Comparison of ENCODE assay signal across 7 cellular contexts in the genomic region with DNA sequence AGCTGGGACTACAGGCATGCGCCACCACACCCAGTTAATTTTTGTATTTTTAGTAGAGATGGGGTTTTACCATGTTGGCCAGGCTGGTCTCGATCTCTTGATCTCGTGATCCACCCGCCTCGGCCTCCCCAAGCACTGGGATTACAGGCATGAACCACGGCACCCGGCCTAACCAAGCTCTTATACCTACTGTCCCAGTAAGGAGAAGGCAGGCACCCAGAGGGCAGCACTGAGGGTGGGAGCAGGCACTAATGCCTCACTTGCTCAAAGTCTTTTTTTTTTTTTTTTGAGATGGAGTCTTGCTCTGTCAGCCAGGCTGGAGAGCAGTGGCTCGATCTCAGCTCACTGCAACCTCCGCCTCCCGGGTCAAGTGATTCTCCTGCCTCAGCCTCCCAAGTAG. TPM values are rescaled to one million over a fixed set of nuclear protein-coding genes. Genes with fewer than 3 reads are reported as not detected.
"Had no signal": no experiment of that assay in that cellular context is flagged by ENCODE, and none has a peak within 500 bp of the region (broad histone marks: within the 10 kb centered on the region; RNA-seq: fewer than 3 reads in every experiment).

No MANE protein-coding gene starts in this region.

RNA-seq across cellular contexts. Expression of gene LMOD1, which starts 6.0 kb away (rescaled TPM):
- total RNA-seq: activated CD4-positive, alpha-beta memory T cell treated with anti-CD3 and anti-CD28 coated beads for 36 hours; activated CD4-positive, alpha-beta T cell treated with anti-CD3 and anti-CD28 coated beads, Interleukin-2, amount 10 ng/mL, durations not matched to agents 7 days and 5 days; activated naive CD4-positive, alpha-beta T cell treated with anti-CD3 and anti-CD28 coated beads, Interleukin-2, amount 50 U/mL, for 72 hours; MCF 10A; OCI-LY7; T-helper 17 cell had no signal
- polyA plus RNA-seq: IgD-negative memory B cell had no signal

RNA-seq across cellular contexts. Expression of gene SHISA4, which starts 51.6 kb away (rescaled TPM):
- total RNA-seq: OCI-LY7 had no signal
